ENCODE assay signal across 1 cellular context in genomic region chr3:143978263-143978631, GRCh38.
TF ChIP-seq lines count a peak whose summit lies in the region.

No MANE protein-coding gene starts in this region.

TF ChIP-seq in GM12878, 131 proteins besides CTCF, POLR2A, EP300 and RAD21 (continued from another document):
- TF ChIP-seq NKRF (conservative IDR thresholded peaks at IDR 0.05), result no peak
- TF ChIP-seq, protein P1, sequence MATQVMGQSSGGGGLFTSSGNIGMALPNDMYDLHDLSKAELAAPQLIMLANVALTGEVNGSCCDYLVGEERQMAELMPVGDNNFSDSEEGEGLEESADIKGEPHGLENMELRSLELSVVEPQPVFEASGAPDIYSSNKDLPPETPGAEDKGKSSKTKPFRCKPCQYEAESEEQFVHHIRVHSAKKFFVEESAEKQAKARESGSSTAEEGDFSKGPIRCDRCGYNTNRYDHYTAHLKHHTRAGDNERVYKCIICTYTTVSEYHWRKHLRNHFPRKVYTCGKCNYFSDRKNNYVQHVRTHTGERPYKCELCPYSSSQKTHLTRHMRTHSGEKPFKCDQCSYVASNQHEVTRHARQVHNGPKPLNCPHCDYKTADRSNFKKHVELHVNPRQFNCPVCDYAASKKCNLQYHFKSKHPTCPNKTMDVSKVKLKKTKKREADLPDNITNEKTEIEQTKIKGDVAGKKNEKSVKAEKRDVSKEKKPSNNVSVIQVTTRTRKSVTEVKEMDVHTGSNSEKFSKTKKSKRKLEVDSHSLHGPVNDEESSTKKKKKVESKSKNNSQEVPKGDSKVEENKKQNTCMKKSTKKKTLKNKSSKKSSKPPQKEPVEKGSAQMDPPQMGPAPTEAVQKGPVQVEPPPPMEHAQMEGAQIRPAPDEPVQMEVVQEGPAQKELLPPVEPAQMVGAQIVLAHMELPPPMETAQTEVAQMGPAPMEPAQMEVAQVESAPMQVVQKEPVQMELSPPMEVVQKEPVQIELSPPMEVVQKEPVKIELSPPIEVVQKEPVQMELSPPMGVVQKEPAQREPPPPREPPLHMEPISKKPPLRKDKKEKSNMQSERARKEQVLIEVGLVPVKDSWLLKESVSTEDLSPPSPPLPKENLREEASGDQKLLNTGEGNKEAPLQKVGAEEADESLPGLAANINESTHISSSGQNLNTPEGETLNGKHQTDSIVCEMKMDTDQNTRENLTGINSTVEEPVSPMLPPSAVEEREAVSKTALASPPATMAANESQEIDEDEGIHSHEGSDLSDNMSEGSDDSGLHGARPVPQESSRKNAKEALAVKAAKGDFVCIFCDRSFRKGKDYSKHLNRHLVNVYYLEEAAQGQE (IDR thresholded peaks at IDR 0.05; ENCODE audit: low read depth, low read length), result no peak
- TF ChIP-seq IKZF2 (IDR thresholded peaks at IDR 0.05), result no peak
- TF ChIP-seq SIX5 (IDR thresholded peaks at IDR 0.05; ENCODE audit: low read depth, low read length, severe bottlenecking), result no peak
- TF ChIP-seq ZNF24 (IDR thresholded peaks at IDR 0.05), result no peak
- TF ChIP-seq HCFC1 (IDR thresholded peaks at IDR 0.05; ENCODE audit: low read length), result no peak
- TF ChIP-seq CREB1 (IDR thresholded peaks at IDR 0.05; ENCODE audit: low read depth), result no peak
